13 cellular contexts compared by ENCODE assay signal in genomic region chr9:117178596-117179111, GRCh38.
DNase-seq lines count a peak whose midpoint lies in the region; ATAC-seq and TF ChIP-seq lines count a peak whose summit lies in the region.
"Had no signal": no experiment of that assay in that cellular context is flagged by ENCODE, and none has a peak within 500 bp of the region (broad histone marks: within the 10 kb centered on the region; RNA-seq: fewer than 3 reads in every experiment).

No MANE protein-coding gene starts in this region.

- no peak for ATAC-seq in psoas muscle
- ATAC-seq in esophagus mucosa, result no peak

- peak; percentile 87 for DNase-seq in BE2C
- DNase-seq in NCI-H1417 treated with DMSO at 0.1 percent for 48 hours (lab: John Stamatoyannopoulos, UW), result peak; percentile 34
- DNase-seq in anterior cingulate cortex (lab: John Stamatoyannopoulos, UW), result peak in 42 of 58 donors; percentile 4 to 80 (median 37)
- DNase-seq in medulla oblongata (ENCODE audit: extremely low spot score), result peak; percentile 65
- DNase-seq in hepatic stellate cell (ENCODE audit: low spot score), result no peak
- no peak for DNase-seq in stimulated activated naive CD4-positive, alpha-beta T cell (lab: John Stamatoyannopoulos, UW)
- no peak for DNase-seq in psoas muscle
- DNase-seq: activated naive CD8-positive, alpha-beta T cell treated with anti-CD3 and anti-CD28 coated beads for 36 hours; cortex of kidney; H9; NCI-H226 had no signal

- no peak for TF ChIP-seq CTCF in BE2C (IDR thresholded peaks at IDR 0.05; ENCODE audit: low read depth, low read length)
- TF ChIP-seq CTCF in psoas muscle (IDR thresholded peaks at IDR 0.05), result no peak

- intact Hi-C loops in psoas muscle (cut with DNase I), result no loop called here

- H3K4me3 ChIP-seq in BE2C (ENCODE audit: low read depth, low read length), result no peak overlapping the region
- H3K4me3 ChIP-seq in psoas muscle, result no peak overlapping the region

- 0 out of 2 replicates have a peak, but pooled peaks cover 4% of the 10 kb centered on the region for H3K36me3 ChIP-seq in BE2C
- H3K36me3 ChIP-seq in psoas muscle (ENCODE audit: insufficient read depth in 1 of 2, low read depth in 1 of 2), result no peaks in the 10 kb centered on the region
- H3K36me3 ChIP-seq: neutrophil had no signal

- no peak overlapping the region for H3K27ac ChIP-seq in psoas muscle
- H3K27ac ChIP-seq: neutrophil had no signal

- WGBS in psoas muscle, 3 donors, result 43 to 58% (median 55%) methylated on average over 5 of the region's 5 CpGs

- H3K27me3 ChIP-seq in BE2C, result no peaks in the 10 kb centered on the region
- H3K27me3 ChIP-seq in psoas muscle (ENCODE audit: insufficient read depth in 3 of 3, low read length in 2 of 3), result no peaks in the 10 kb centered on the region
- H3K27me3 ChIP-seq: neutrophil had no signal

- H3K4me1 ChIP-seq in BE2C, result peaks cover 47% of the 10 kb centered on the region
- no peaks in the 10 kb centered on the region for H3K4me1 ChIP-seq in psoas muscle

- no peaks in the 10 kb centered on the region for H3K9me3 ChIP-seq in BE2C
- H3K9me3 ChIP-seq in psoas muscle, result no peaks in the 10 kb centered on the region
- H3K9me3 ChIP-seq: neutrophil had no signal

Comparison
In these comparisons a context has a peak if more than half of its experiments do, and no peak if none do; other contexts are left out.
1. DNase-seq: peak in BE2C (single experiment), NCI-H1417 treated with DMSO at 0.1 percent for 48 hours (single experiment), anterior cingulate cortex (42 of 58) and medulla oblongata (single experiment); none in hepatic stellate cell (single experiment), stimulated activated naive CD4-positive, alpha-beta T cell (0 of 6) and psoas muscle (0 of 2).